In the genomic region with DNA sequence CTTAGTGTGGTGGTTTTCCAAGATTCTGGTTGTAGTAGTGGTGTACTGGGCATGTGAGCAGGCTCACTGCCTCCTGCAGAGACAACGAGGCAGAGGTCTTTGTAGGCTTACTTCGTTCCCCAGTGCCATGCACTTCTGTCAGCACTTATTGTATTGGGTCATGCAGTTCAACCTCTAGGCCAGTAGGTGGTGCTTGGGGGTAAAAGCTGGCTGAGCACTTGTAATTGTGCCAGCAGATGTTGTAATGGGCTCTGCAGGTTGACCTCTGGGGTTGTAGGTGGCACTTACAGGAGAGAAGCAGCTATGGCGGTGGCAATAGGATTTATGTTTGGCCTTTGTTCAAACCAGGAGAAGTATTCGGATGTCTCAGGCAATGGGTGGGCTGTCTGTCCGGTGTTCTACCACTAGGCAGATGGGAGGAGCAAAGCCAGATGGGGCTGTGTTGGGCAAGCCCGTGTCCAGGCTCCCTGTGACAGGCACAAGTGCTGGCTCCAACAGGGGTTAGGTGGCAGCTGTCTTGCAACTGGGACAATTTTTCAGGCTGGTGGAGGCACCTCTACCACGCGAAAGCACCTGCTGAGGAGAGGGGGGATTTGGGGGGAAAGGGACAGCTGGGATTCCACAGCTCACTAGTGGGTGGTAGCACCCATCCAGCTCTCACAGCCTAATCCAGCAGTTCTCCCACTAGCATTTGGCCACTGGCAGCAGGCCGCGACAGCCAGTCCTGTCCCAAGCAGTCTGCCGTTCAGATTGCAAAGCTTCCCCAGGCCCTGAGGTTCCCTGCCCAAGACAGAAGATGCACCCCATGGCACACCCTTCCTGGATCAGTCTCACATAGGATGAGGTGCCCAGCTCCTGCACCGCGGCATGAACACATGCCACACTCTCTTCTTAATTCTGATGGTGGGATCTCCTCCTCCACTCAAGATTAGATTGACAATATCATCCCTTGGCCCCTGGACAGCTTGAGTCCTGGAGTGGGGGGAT, we compare ENCODE assay signal across 7 cellular contexts.
A peak's percentile ranks its signal among the peaks of the same experiment; 100 is the strongest.
DNase-seq lines count a peak whose midpoint lies in the region; ATAC-seq and TF ChIP-seq lines count a peak whose summit lies in the region.

No MANE protein-coding gene starts in this region.

- intact Hi-C loops in IMR-90 (cut with micrococcal nuclease) = loop anchor here (1.0 kb wide), 1 partner anchor 365 kb away; no protein-coding TSS in a partner anchor
- intact Hi-C loops in OCI-LY7 (cut with micrococcal nuclease; ENCODE audit: unreplicated experiment) = loop anchor here (1.0 kb wide), 1 partner anchor 365 kb away; no protein-coding TSS in a partner anchor
- intact Hi-C loops in heart left ventricle (cut with DNase I) = loop anchor here (1.0 to 10.0 kb wide), 8 partner anchors 151 to 365 kb away; a partner anchor contains a TSS

- H4K20me1 ChIP-seq in GM23248 (ENCODE audit: insufficient read depth) (no peaks in the 10 kb centered on the region), IMR-90 (ENCODE audit: insufficient read depth, low read length) (no peaks in the 10 kb centered on the region), OCI-LY7 (ENCODE audit: insufficient read depth, low read length) (no peaks in the 10 kb centered on the region)

- H2AFZ ChIP-seq in GM23248 = no peak overlapping the region
- no peak overlapping the region for H2AFZ ChIP-seq in IMR-90 (replicated peaks; ENCODE audit: low read length, poor library complexity)
- no peak overlapping the region for H2AFZ ChIP-seq in OCI-LY7 (ENCODE audit: low read length)

- 0 out of 2 replicates have a peak, but pooled peaks cover 4% of the 10 kb centered on the region for H3K27me3 ChIP-seq in GM23248 (replicated peaks; ENCODE audit: insufficient read depth)
- H3K27me3 ChIP-seq in IMR-90 (ENCODE audit: control insufficient read depth, insufficient read depth, low read length) = no peaks in the 10 kb centered on the region
- peaks cover 0 to 6% (median 0%) of the 10 kb centered on the region in 9 donors for H3K27me3 ChIP-seq in heart left ventricle

- ATAC-seq in IMR-90 (ENCODE audit: low read depth) = peak; percentile 70
- peak in 3 of 4 donors; percentile 74 to 90 (median 87) for ATAC-seq in heart left ventricle

- no peak overlapping the region for H3K27ac ChIP-seq in GM23248
- H3K27ac ChIP-seq in IMR-90 (ENCODE audit: insufficient read depth, low read length) = no peak overlapping the region
- H3K27ac ChIP-seq in OCI-LY7 (ENCODE audit: low read depth, low read length, poor library complexity, severe bottlenecking) = no peak overlapping the region
- no peak overlapping the region for H3K27ac ChIP-seq in heart left ventricle

- WGBS in GM23248 (ENCODE audit: low coverage in 1 of 2, low lambda C conversion rate in 2 of 2, missing lambda C conversion rate in 2 of 2), 2 experiments = 65 to 69% methylated on average over 13 of the region's 13 CpGs
- WGBS in IMR-90 (ENCODE audit: extremely low coverage in 2 of 2, insufficient read length in 1 of 2), 2 experiments = 48% methylated on average over 5 of the region's 13 CpGs; no CpG with 5 or more reads in 1 of the 2 experiments
- WGBS in heart left ventricle, 4 donors = 65 to 84% (median 74%) methylated on average over 12 to 13 of the region's 13 CpGs

- H3K79me1 ChIP-seq in IMR-90 (ENCODE audit: low read depth in 1 of 2, low read length in 2 of 2) = no peaks in the 10 kb centered on the region

- H2BK15ac ChIP-seq in IMR-90 (ENCODE audit: low read depth, low read length) = no peak overlapping the region

- H3K9me1 ChIP-seq in IMR-90 (ENCODE audit: insufficient read depth, low read length) = no peaks in the 10 kb centered on the region

- no peak overlapping the region for H3K4ac ChIP-seq in IMR-90 (ENCODE audit: low read depth, low read length)

- H3K36me3 ChIP-seq in GM23248 (ENCODE audit: low read depth) = no peaks in the 10 kb centered on the region
- no peaks in the 10 kb centered on the region for H3K36me3 ChIP-seq in IMR-90 (ENCODE audit: control insufficient read depth, insufficient read depth, low read length)
- no peaks in the 10 kb centered on the region for H3K36me3 ChIP-seq in OCI-LY7 (ENCODE audit: insufficient read depth, low read length)
- H3K36me3 ChIP-seq in heart left ventricle = no peaks in the 10 kb centered on the region

- H3K9me3 ChIP-seq in GM23248 (ENCODE audit: low read depth) = no peaks in the 10 kb centered on the region
- H3K9me3 ChIP-seq in IMR-90 (ENCODE audit: control insufficient read depth, insufficient read depth, low read length) = no peaks in the 10 kb centered on the region
- no peaks in the 10 kb centered on the region for H3K9me3 ChIP-seq in OCI-LY7 (ENCODE audit: low read length)
- no peaks in the 10 kb centered on the region for H3K9me3 ChIP-seq in heart left ventricle

- H3K56ac ChIP-seq in IMR-90 (ENCODE audit: extremely low read depth, insufficient read depth, low read length) = no peak overlapping the region

- H3K23ac ChIP-seq in IMR-90 (ENCODE audit: low read depth, low read length) = no peak overlapping the region

- CTCF ChIA-PET in IMR-90 (lab: Yijun Ruan, JAX) = interaction anchor here (1.4 kb wide), 1 partner anchor 364 kb away, joined by 3 read pairs; no protein-coding TSS in a partner anchor
- CTCF ChIA-PET in OCI-LY7 (lab: Charles Lee; ENCODE audit: unreplicated experiment) = no interaction called here

- H3K79me2 ChIP-seq in GM23248 (ENCODE audit: insufficient read depth) (no peaks in the 10 kb centered on the region), OCI-LY7 (ENCODE audit: insufficient read depth, low read depth, low read length) (no peaks in the 10 kb centered on the region)

- H2AK9ac ChIP-seq in IMR-90 (replicated peaks; ENCODE audit: low read depth, low read length, poor library complexity) = peak overlapping the region; percentile 81

- H3K9ac ChIP-seq in GM23248 (no peak overlapping the region), IMR-90 (ENCODE audit: low read depth, low read length) (no peak overlapping the region)

- BruUV-seq in IMR-90 (replicated peaks; lab: Mats Ljungman, UMichigan) (no TSS peak), OCI-LY7 (replicated peaks; lab: Mats Ljungman, UMichigan) (no TSS peak)

- dilution Hi-C loops in IMR-90 (cut with HindIII; ENCODE audit: low sequenced_read_pairs, unreplicated experiment) = no loop called here

- H2BK120ac ChIP-seq in IMR-90 (ENCODE audit: low read depth, low read length) = no peak overlapping the region

- DNase-seq in GM12865 (ENCODE audit: low read depth) (peak; percentile 75), GM23248 (peak; percentile 77), IMR-90 (peak; percentile 48), OCI-LY7 (ENCODE audit: low spot score) (peak; percentile 59), heart left ventricle (peak in 4 of 5 donors; percentile 40 to 63 (median 43)), putamen (ENCODE audit: low spot score) (peak; percentile 19)
- DNase-seq in activated naive CD4-positive, alpha-beta T cell treated with Interleukin-2 at 50 U/mL for 16 hours = peak; percentile 20

- H4K8ac ChIP-seq in IMR-90 (ENCODE audit: low read depth in 2 of 2, low read length in 2 of 2) = no peak overlapping the region

- TF ChIP-seq RAD21 in IMR-90 (IDR thresholded peaks at IDR 0.05; ENCODE audit: low read length) = peak; percentile 53

- no peak overlapping the region for H4K5ac ChIP-seq in IMR-90 (ENCODE audit: low read depth, low read length)

- H2BK20ac ChIP-seq in IMR-90 (ENCODE audit: low read depth, low read length) = no peak overlapping the region

- H3K9me2 ChIP-seq in GM23248 (ENCODE audit: insufficient read depth) (no peaks in the 10 kb centered on the region), OCI-LY7 (ENCODE audit: insufficient read depth, low read length) (no peaks in the 10 kb centered on the region)

- POLR2A ChIA-PET in IMR-90 (lab: Charles Lee; ENCODE audit: unreplicated experiment) = no interaction called here
- POLR2A ChIA-PET in OCI-LY7 (lab: Charles Lee) = no interaction called here

- H4K91ac ChIP-seq in IMR-90 (ENCODE audit: insufficient read depth, low read depth, low read length) = no peak overlapping the region

- H3K4me3 ChIP-seq in GM12865 (ENCODE audit: low read depth, low read length) (no peak overlapping the region), GM23248 (no peak overlapping the region), IMR-90 (ENCODE audit: insufficient read depth, low read depth, low read length) (no peak overlapping the region), OCI-LY7 (ENCODE audit: low read depth, low read length, poor library complexity, severe bottlenecking) (no peak overlapping the region), heart left ventricle (no peak overlapping the region)

- in situ Hi-C loops in GM23248 (cut with MboI) = loop anchor here (10.0 kb wide), 1 partner anchor 369 kb away; no protein-coding TSS in a partner anchor
- in situ Hi-C loops in IMR-90 (cut with MboI; ENCODE audit: low sequenced_read_pairs) = loop anchor here (5.0 kb wide), 1 partner anchor 362 kb away; a partner anchor contains a TSS

- no peaks in the 10 kb centered on the region for H3F3A ChIP-seq in GM23248 (ENCODE audit: insufficient read depth)

- H3K18ac ChIP-seq in IMR-90 (ENCODE audit: low read depth, low read length) = no peak overlapping the region

- no peak overlapping the region for H2BK5ac ChIP-seq in IMR-90 (ENCODE audit: low read depth, low read length, poor library complexity, severe bottlenecking)

- peak; percentile 94 for TF ChIP-seq CTCF in GM12865 (IDR thresholded peaks at IDR 0.05; ENCODE audit: insufficient read depth, low read depth, low read length, missing control alignments)
- TF ChIP-seq CTCF in IMR-90 (conservative IDR thresholded peaks at IDR 0.05; ENCODE audit: low read depth, low read length) = peak; percentile 65
- peak; percentile 87 for TF ChIP-seq CTCF in OCI-LY7 (conservative IDR thresholded peaks at IDR 0.05; ENCODE audit: low read length)
- peak; percentile 70 to 85 (median 81) for TF ChIP-seq CTCF in heart left ventricle (IDR thresholded peaks at IDR 0.05)

- TF ChIP-seq POLR2A in IMR-90 (IDR thresholded peaks at IDR 0.05; ENCODE audit: low read depth, low read length) (no peak), heart left ventricle (IDR thresholded peaks at IDR 0.05) (no peak)

- no peak overlapping the region for H2AK5ac ChIP-seq in IMR-90 (ENCODE audit: low read depth, low read length)

- no peaks in the 10 kb centered on the region for H3K4me1 ChIP-seq in GM23248 (ENCODE audit: insufficient read depth)
- no peaks in the 10 kb centered on the region for H3K4me1 ChIP-seq in IMR-90 (ENCODE audit: control insufficient read depth, insufficient read depth, low read length)
- H3K4me1 ChIP-seq in OCI-LY7 (ENCODE audit: insufficient read depth, low read length, poor library complexity, severe bottlenecking) = no peaks in the 10 kb centered on the region
- H3K4me1 ChIP-seq in heart left ventricle = no peaks in the 10 kb centered on the region

- H3K4me2 ChIP-seq in GM23248 (ENCODE audit: unreplicated experiment) = no peak overlapping the region
- H3K4me2 ChIP-seq in IMR-90 (ENCODE audit: low read depth, low read length) = no peak overlapping the region
- no peak overlapping the region for H3K4me2 ChIP-seq in OCI-LY7 (ENCODE audit: low read length)

- H3K14ac ChIP-seq in IMR-90 (replicated peaks; ENCODE audit: low read depth, low read length) = no peak overlapping the region

TF ChIP-seq in IMR-90, 13 proteins besides CTCF, POLR2A, EP300 and RAD21 (continues in another document):
- TF ChIP-seq BHLHE40 (IDR thresholded peaks at IDR 0.05; ENCODE audit: low read depth, low read length) (no peak), CEBPB (IDR thresholded peaks at IDR 0.05; ENCODE audit: low read depth, low read length) (peak; percentile 67; the same call in 1 of the 2 replicates), MAZ (IDR thresholded peaks at IDR 0.05; ENCODE audit: borderline replicate concordance, low read depth, low read length) (no peak)

Comparison
In these comparisons a context has a peak if more than half of its experiments do, and no peak if none do; other contexts are left out.
1. DNase-seq: peak in every context shown above with its lines; median percentile 77 in GM23248; 75 in GM12865; 59 in OCI-LY7; 48 in IMR-90; 43 in heart left ventricle; 20 in activated naive CD4-positive, alpha-beta T cell treated with Interleukin-2 at 50 U/mL for 16 hours; 19 in putamen.